In the genomic region with DNA sequence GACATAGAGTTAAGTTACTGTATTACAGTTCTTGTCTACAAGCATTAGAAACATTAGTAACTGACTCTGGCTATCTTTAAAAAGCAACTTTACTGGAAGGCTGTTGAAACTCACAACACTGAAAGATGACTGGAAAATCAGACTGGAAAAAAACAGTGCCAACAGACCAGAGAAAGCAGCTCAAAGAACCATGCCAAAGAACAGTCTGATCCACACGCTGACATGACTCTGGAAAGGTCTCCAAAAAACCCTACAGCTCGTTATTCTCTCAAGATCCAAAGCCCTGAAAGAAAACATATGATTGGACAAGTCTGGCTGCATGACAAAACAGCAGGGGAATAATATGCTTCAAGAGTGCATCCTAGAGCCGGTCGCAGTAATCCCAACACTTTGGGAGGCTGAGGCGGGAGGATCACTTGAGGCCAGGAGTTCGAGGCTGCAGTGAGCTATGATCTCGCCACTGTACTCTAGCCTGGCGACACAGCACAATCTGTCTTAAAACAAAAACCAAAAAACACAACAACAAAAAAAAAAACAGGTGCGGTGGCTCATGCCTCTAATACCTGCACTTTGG, we compare ENCODE assay signal across 17 cellular contexts. TPM values are rescaled to one million over a fixed set of nuclear protein-coding genes. Genes with fewer than 3 reads are reported as not detected.
A peak's percentile ranks its signal among the peaks of the same experiment; 100 is the strongest.
DNase-seq lines count a peak whose midpoint lies in the region; ATAC-seq and TF ChIP-seq lines count a peak whose summit lies in the region.
"Had no signal": no experiment of that assay in that cellular context is flagged by ENCODE, and none has a peak within 500 bp of the region (broad histone marks: within the 10 kb centered on the region; RNA-seq: fewer than 3 reads in every experiment).

No MANE protein-coding gene starts in this region.

- H3K4me1 Mint-ChIP-seq in activated T-cell treated with anti-CD3 and anti-CD28 coated beads, Interleukin-2, amount 50 U/mL, for 24 hours (ENCODE audit: low read depth), result peaks cover 63% of the 10 kb centered on the region
- peaks cover 47% of the 10 kb centered on the region for H3K4me1 Mint-ChIP-seq in activated T-cell treated with anti-CD3 and anti-CD28 coated beads, Interleukin-2, amount 50 U/mL, for 4 hours (ENCODE audit: low read depth)
- H3K4me1 Mint-ChIP-seq in chondrocyte (ENCODE audit: low read depth), result peaks cover 55% of the 10 kb centered on the region

- H3K27ac Mint-ChIP-seq in activated T-cell treated with anti-CD3 and anti-CD28 coated beads, Interleukin-2, amount 50 U/mL, for 24 hours, result peak overlapping the region; percentile 9
- H3K27ac Mint-ChIP-seq in chondrocyte (ENCODE audit: unreplicated experiment), result peak overlapping the region; percentile 23
- H3K27ac Mint-ChIP-seq: activated T-helper 1 cell treated with anti-CD3 and anti-CD28 coated beads, Interleukin-12 subunit alpha, Interleukin-12 subunit beta, Interleukin-2, Interleukin-4 antibody, amounts not matched to agents 30 ng/mL and 10 ng/mL and 1 ng/mL, durations not matched to agents 14 hours and 24 hours and 36 hours had no signal

- ATAC-seq in activated T-cell treated with anti-CD3 and anti-CD28 coated beads, Interleukin-2, amount 50 U/mL, for 4 hours, result no peak
- ATAC-seq in thoracic aorta (ENCODE audit: insufficient number of reproducible peaks, low FRiP score, low read depth), result peak; percentile 51
- ATAC-seq in HG03571 (IDR thresholded peaks at IDR 0.05; ENCODE audit: unreplicated experiment), result no peak
- no peak for ATAC-seq in left lung

- H3K4me3 ChIP-seq in liver (ENCODE audit: low read depth in 1 of 3, low read length in 3 of 3) (no peak overlapping the region), thoracic aorta (no peak overlapping the region), left lung (no peak overlapping the region)
- H3K4me3 ChIP-seq: uterus had no signal

- no peaks in the 10 kb centered on the region for H3K9me3 Mint-ChIP-seq in activated T-cell treated with anti-CD3 and anti-CD28 coated beads, Interleukin-2, amount 50 U/mL, for 24 hours
- H3K9me3 Mint-ChIP-seq in activated T-cell treated with anti-CD3 and anti-CD28 coated beads, Interleukin-2, amount 50 U/mL, for 4 hours, result no peaks in the 10 kb centered on the region
- H3K9me3 Mint-ChIP-seq in chondrocyte (ENCODE audit: low read depth), result no peaks in the 10 kb centered on the region
- H3K9me3 Mint-ChIP-seq: activated T-helper 1 cell treated with anti-CD3 and anti-CD28 coated beads, Interleukin-12 subunit alpha, Interleukin-12 subunit beta, Interleukin-2, Interleukin-4 antibody, amounts not matched to agents 30 ng/mL and 10 ng/mL and 1 ng/mL, durations not matched to agents 14 hours and 24 hours and 36 hours had no signal

- H3K9ac ChIP-seq in liver (ENCODE audit: low read depth in 1 of 2, low read length in 2 of 2), result no peak overlapping the region

- 89% methylated on average over 9 of the region's 9 CpGs for WGBS in liver

- H3K27me3 Mint-ChIP-seq in activated T-cell treated with anti-CD3 and anti-CD28 coated beads, Interleukin-2, amount 50 U/mL, for 24 hours, result no peaks in the 10 kb centered on the region
- no peaks in the 10 kb centered on the region for H3K27me3 Mint-ChIP-seq in activated T-cell treated with anti-CD3 and anti-CD28 coated beads, Interleukin-2, amount 50 U/mL, for 4 hours (ENCODE audit: low read depth)
- H3K27me3 Mint-ChIP-seq in chondrocyte (ENCODE audit: low read depth), result no peaks in the 10 kb centered on the region

- no peaks in the 10 kb centered on the region for H3K9me3 ChIP-seq in liver (ENCODE audit: control insufficient read depth in 4 of 4, low read length in 3 of 4)
- H3K9me3 ChIP-seq in thoracic aorta, result no peaks in the 10 kb centered on the region
- no peaks in the 10 kb centered on the region for H3K9me3 ChIP-seq in left lung
- H3K9me3 ChIP-seq: uterus had no signal

- H3K36me3 ChIP-seq in liver (ENCODE audit: control insufficient read depth in 4 of 4, insufficient read depth in 3 of 4, low read depth in 1 of 4, low read length in 3 of 4) (peaks cover 0 to 31% (median 23%) of the 10 kb centered on the region in 4 donors), thoracic aorta (peaks cover 3% of the 10 kb centered on the region), left lung (peaks cover 0 to 50% of the 10 kb centered on the region in 2 donors)
- H3K36me3 ChIP-seq: uterus had no signal

- peak overlapping the region; percentile 7 for H3K4me3 Mint-ChIP-seq in activated T-cell treated with anti-CD3 and anti-CD28 coated beads, Interleukin-2, amount 50 U/mL, for 24 hours
- H3K4me3 Mint-ChIP-seq in activated T-cell treated with anti-CD3 and anti-CD28 coated beads, Interleukin-2, amount 50 U/mL, for 4 hours, result no peak overlapping the region
- peak overlapping the region; percentile 15 for H3K4me3 Mint-ChIP-seq in chondrocyte (ENCODE audit: unreplicated experiment)

- H3K4me1 ChIP-seq in liver (ENCODE audit: control insufficient read depth in 4 of 4, insufficient read depth in 4 of 4, low read length in 3 of 4) (peaks cover 8 to 24% (median 16%) of the 10 kb centered on the region in 4 donors), thoracic aorta (ENCODE audit: control insufficient read depth in 1 of 2, low read depth in 2 of 2) (peaks cover 72 to 82% of the 10 kb centered on the region in 2 donors), left lung (peaks cover 24 to 74% of the 10 kb centered on the region in 2 donors)

- H3K36me3 Mint-ChIP-seq in activated T-cell treated with anti-CD3 and anti-CD28 coated beads, Interleukin-2, amount 50 U/mL, for 24 hours (ENCODE audit: low read depth), result peaks cover 90% of the 10 kb centered on the region
- peaks cover 22% of the 10 kb centered on the region for H3K36me3 Mint-ChIP-seq in activated T-cell treated with anti-CD3 and anti-CD28 coated beads, Interleukin-2, amount 50 U/mL, for 4 hours (ENCODE audit: insufficient read depth)
- peaks cover 19% of the 10 kb centered on the region for H3K36me3 Mint-ChIP-seq in chondrocyte (ENCODE audit: low read depth)

- intact Hi-C loops in left lung (cut with DNase I), result no loop called here

- no peak for DNase-seq in activated T-cell treated with anti-CD3 and anti-CD28 coated beads, Interleukin-2, amount 50 U/mL, for 24 hours
- no peak for DNase-seq in activated T-cell treated with anti-CD3 and anti-CD28 coated beads, Interleukin-2, amount 50 U/mL, for 4 hours
- DNase-seq in chondrocyte (ENCODE audit: low spot score) (no peak), thoracic aorta (ENCODE audit: low spot score) (no peak), NK-92 (lab: John Stamatoyannopoulos, UW; ENCODE audit: unreplicated experiment) (no peak), left lung (no peak)
- DNase-seq: ACHN; activated CD4-positive, alpha-beta T cell treated with anti-CD3 and anti-CD28 coated beads for 1 hour; COR-L47; GDM1; mesendoderm; NCI-H2029; NCI-H69; uterus had no signal

- H3K27me3 ChIP-seq in liver (ENCODE audit: control insufficient read depth in 4 of 4, insufficient read depth in 4 of 4, low read length in 3 of 4) (no peaks in the 10 kb centered on the region), thoracic aorta (replicated peaks; ENCODE audit: insufficient read depth) (no peaks in the 10 kb centered on the region), left lung (no peaks in the 10 kb centered on the region)
- H3K27me3 ChIP-seq: uterus had no signal

- peak in 1 of 2 donors; percentile 9 for TF ChIP-seq RAD21 in liver (IDR thresholded peaks at IDR 0.05)

- TF ChIP-seq CTCF in chondrocyte (IDR thresholded peaks at IDR 0.05), result no peak
- no peak for TF ChIP-seq CTCF in liver (IDR thresholded peaks at IDR 0.05; ENCODE audit: low read depth, low read length, missing input control)
- TF ChIP-seq CTCF in thoracic aorta (IDR thresholded peaks at IDR 0.05), result no peak
- no peak for TF ChIP-seq CTCF in left lung (IDR thresholded peaks at IDR 0.05)

- H3K27ac ChIP-seq in liver (ENCODE audit: low read depth in 1 of 2, low read length in 2 of 2), result peak overlapping the region in 1 of 2 donors; percentile 54
- peak overlapping the region; percentile 28 to 56 for H3K27ac ChIP-seq in thoracic aorta
- H3K27ac ChIP-seq in left lung, result no peak overlapping the region

TF ChIP-seq in liver, 16 proteins besides CTCF, POLR2A, EP300 and RAD21:
- no peak for TF ChIP-seq HNF4G (IDR thresholded peaks at IDR 0.05)
- TF ChIP-seq FOXA2 (IDR thresholded peaks at IDR 0.05), result no peak
- TF ChIP-seq, protein P1, sequence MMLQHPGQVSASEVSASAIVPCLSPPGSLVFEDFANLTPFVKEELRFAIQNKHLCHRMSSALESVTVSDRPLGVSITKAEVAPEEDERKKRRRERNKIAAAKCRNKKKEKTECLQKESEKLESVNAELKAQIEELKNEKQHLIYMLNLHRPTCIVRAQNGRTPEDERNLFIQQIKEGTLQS (IDR thresholded peaks at IDR 0.05), result no peak
- TF ChIP-seq NR2F2 (IDR thresholded peaks at IDR 0.05), result peak; percentile 47
- TF ChIP-seq JUND (IDR thresholded peaks at IDR 0.05), result no peak
- TF ChIP-seq, protein P2, sequence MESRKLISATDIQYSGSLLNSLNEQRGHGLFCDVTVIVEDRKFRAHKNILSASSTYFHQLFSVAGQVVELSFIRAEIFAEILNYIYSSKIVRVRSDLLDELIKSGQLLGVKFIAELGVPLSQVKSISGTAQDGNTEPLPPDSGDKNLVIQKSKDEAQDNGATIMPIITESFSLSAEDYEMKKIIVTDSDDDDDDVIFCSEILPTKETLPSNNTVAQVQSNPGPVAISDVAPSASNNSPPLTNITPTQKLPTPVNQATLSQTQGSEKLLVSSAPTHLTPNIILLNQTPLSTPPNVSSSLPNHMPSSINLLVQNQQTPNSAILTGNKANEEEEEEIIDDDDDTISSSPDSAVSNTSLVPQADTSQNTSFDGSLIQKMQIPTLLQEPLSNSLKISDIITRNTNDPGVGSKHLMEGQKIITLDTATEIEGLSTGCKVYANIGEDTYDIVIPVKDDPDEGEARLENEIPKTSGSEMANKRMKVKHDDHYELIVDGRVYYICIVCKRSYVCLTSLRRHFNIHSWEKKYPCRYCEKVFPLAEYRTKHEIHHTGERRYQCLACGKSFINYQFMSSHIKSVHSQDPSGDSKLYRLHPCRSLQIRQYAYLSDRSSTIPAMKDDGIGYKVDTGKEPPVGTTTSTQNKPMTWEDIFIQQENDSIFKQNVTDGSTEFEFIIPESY (IDR thresholded peaks at IDR 0.05), result no peak
- no peak for TF ChIP-seq GABPA (IDR thresholded peaks at IDR 0.05 in 1 of 2, conservative IDR thresholded peaks at IDR 0.05 in 1 of 2)
- no peak for TF ChIP-seq YY1 (IDR thresholded peaks at IDR 0.05)
- TF ChIP-seq SP1 (IDR thresholded peaks at IDR 0.05), result peak; percentile 42

RNA-seq across cellular contexts. Expression of a gene that starts 5.6 kb away (rescaled TPM):
- 100 to 1,000 TPM; 108 to 116 (median 113) TPM for total RNA-seq in activated T-cell treated with anti-CD3 and anti-CD28 coated beads, Interleukin-2, amount 50 U/mL, for 4 hours
- total RNA-seq in chondrocyte (95.2 to 110 TPM (median 106 TPM) in 3 replicates), liver (100 to 1,000 TPM in 1 of 2 donors, 10 to 100 TPM in 1; 70.5 to 116 TPM), thoracic aorta (100 to 1,000 TPM in 1 of 2 donors, 10 to 100 TPM in 1; 71.8 to 113 TPM), left lung (10 to 100 TPM; 93.5 to 93.8 TPM)
- 10 to 100 TPM; 64.1 to 66.5 TPM for polyA plus RNA-seq in liver

Comparison
In these comparisons a context has a peak if more than half of its experiments do, and no peak if none do; other contexts are left out.
1. H3K27ac ChIP-seq: peak in thoracic aorta (2 of 2); none in left lung (0 of 2).